ENCODE assay signal across 23 cellular contexts in genomic region chr1:182725264-182725965, GRCh38.
A peak's percentile ranks its signal among the peaks of the same experiment; 100 is the strongest.
DNase-seq lines count a peak whose midpoint lies in the region; ATAC-seq and TF ChIP-seq lines count a peak whose summit lies in the region.
"Had no signal": no experiment of that assay in that cellular context is flagged by ENCODE, and none has a peak within 500 bp of the region (broad histone marks: within the 10 kb centered on the region; RNA-seq: fewer than 3 reads in every experiment).

No MANE protein-coding gene starts in this region.

- no peak for TF ChIP-seq CTCF in fibroblast of pulmonary artery (IDR thresholded peaks at IDR 0.05; ENCODE audit: low read length, missing control alignments)

- no peaks in the 10 kb centered on the region for H3K4me1 Mint-ChIP-seq in effector memory CD8-positive, alpha-beta T cell (ENCODE audit: low read depth in 2 of 2)
- H3K4me1 Mint-ChIP-seq: naive B cell had no signal

- DNase-seq in EH (ENCODE audit: low read depth) (peak; percentile 78), NCI-H69 (lab: John Stamatoyannopoulos, UW) (peak; percentile 42), fibroblast of pulmonary artery (ENCODE audit: low read depth) (peak; percentile 11), pons (ENCODE audit: low spot score) (peak; percentile 16), RKO (ENCODE audit: low spot score) (no peak), UCSD-AML1 (lab: John Stamatoyannopoulos, UW; ENCODE audit: unreplicated experiment) (no peak)
- no peak for DNase-seq in effector memory CD8-positive, alpha-beta T cell
- DNase-seq: activated naive CD8-positive, alpha-beta T cell treated with anti-CD3 and anti-CD28 coated beads for 36 hours; activated T-cell treated with anti-CD3 and anti-CD28 coated beads, Interleukin-2, amount 50 U/mL, for 72 hours; DMS79 treated with DMSO at 0.1 percent for 48 hours; H7; islet precursor cell; Karpas-422; mammary epithelial cell; naive B cell; NCI-H1048; NCI-H2029; pancreas; stimulated activated CD4-positive, alpha-beta T cell treated with anti-CD3 and anti-CD28 coated beads, Interleukin-4, amount 100 ng/mL, for 24 hours; transverse colon had no signal

- no peak overlapping the region for H3K4me3 ChIP-seq in fibroblast of pulmonary artery (replicated peaks; ENCODE audit: low read depth, low read length)
- H3K4me3 ChIP-seq: body of pancreas, pancreas, transverse colon had no signal

- peaks cover 12 to 15% of the 10 kb centered on the region in 2 donors for H3K27me3 Mint-ChIP-seq in effector memory CD8-positive, alpha-beta T cell

- H3K36me3 Mint-ChIP-seq in effector memory CD8-positive, alpha-beta T cell (ENCODE audit: insufficient read depth) = peaks cover 5% of the 10 kb centered on the region
- H3K36me3 Mint-ChIP-seq: activated naive CD8-positive, alpha-beta T cell treated with anti-CD3 and anti-CD28 coated beads for 36 hours; naive B cell had no signal

- ATAC-seq in effector memory CD8-positive, alpha-beta T cell (replicated peaks) = no peak
- ATAC-seq: activated CD4-positive, CD25-positive, alpha-beta regulatory T cell treated with anti-CD3 and anti-CD28 coated beads, Interleukin-2, amount 50 U/mL, for 24 hours; activated T-cell treated with anti-CD3 and anti-CD28 coated beads, Interleukin-2, amount 50 U/mL, for 72 hours; body of pancreas; pancreas had no signal

- no peak overlapping the region for H3K4me3 Mint-ChIP-seq in effector memory CD8-positive, alpha-beta T cell
- H3K4me3 Mint-ChIP-seq: activated naive CD8-positive, alpha-beta T cell treated with anti-CD3 and anti-CD28 coated beads for 36 hours; activated T-cell treated with anti-CD3 and anti-CD28 coated beads, Interleukin-2, amount 50 U/mL, for 72 hours; naive B cell; stimulated activated naive CD8-positive, alpha-beta T cell treated with anti-CD3 and anti-CD28 coated beads, Interleukin-15, Interleukin-2, amounts not matched to agents 100 ng/mL and 50 ng/mL, for 24 hours had no signal

- H3K27ac Mint-ChIP-seq in effector memory CD8-positive, alpha-beta T cell = no peak overlapping the region
- H3K27ac Mint-ChIP-seq: activated naive CD8-positive, alpha-beta T cell treated with anti-CD3 and anti-CD28 coated beads for 36 hours; activated T-cell treated with anti-CD3 and anti-CD28 coated beads, Interleukin-2, amount 50 U/mL, for 72 hours; stimulated activated naive CD8-positive, alpha-beta T cell treated with anti-CD3 and anti-CD28 coated beads, Interleukin-15, Interleukin-2, amounts not matched to agents 100 ng/mL and 50 ng/mL, for 24 hours had no signal

- H3K9me3 Mint-ChIP-seq in effector memory CD8-positive, alpha-beta T cell = no peaks in the 10 kb centered on the region
- H3K9me3 Mint-ChIP-seq: activated naive CD8-positive, alpha-beta T cell treated with anti-CD3 and anti-CD28 coated beads for 36 hours; activated T-cell treated with anti-CD3 and anti-CD28 coated beads, Interleukin-2, amount 50 U/mL, for 72 hours; naive B cell; stimulated activated naive CD8-positive, alpha-beta T cell treated with anti-CD3 and anti-CD28 coated beads, Interleukin-15, Interleukin-2, amounts not matched to agents 100 ng/mL and 50 ng/mL, for 24 hours had no signal

Comparison
In these comparisons a context has a peak if more than half of its experiments do, and no peak if none do; other contexts are left out.
1. DNase-seq: peak in EH (single experiment), NCI-H69 (single experiment), fibroblast of pulmonary artery (single experiment) and pons (single experiment); none in RKO (single experiment), UCSD-AML1 (single experiment) and effector memory CD8-positive, alpha-beta T cell (0 of 3).